Comparison of ENCODE assay signal across 1 cellular context in the genomic region with DNA sequence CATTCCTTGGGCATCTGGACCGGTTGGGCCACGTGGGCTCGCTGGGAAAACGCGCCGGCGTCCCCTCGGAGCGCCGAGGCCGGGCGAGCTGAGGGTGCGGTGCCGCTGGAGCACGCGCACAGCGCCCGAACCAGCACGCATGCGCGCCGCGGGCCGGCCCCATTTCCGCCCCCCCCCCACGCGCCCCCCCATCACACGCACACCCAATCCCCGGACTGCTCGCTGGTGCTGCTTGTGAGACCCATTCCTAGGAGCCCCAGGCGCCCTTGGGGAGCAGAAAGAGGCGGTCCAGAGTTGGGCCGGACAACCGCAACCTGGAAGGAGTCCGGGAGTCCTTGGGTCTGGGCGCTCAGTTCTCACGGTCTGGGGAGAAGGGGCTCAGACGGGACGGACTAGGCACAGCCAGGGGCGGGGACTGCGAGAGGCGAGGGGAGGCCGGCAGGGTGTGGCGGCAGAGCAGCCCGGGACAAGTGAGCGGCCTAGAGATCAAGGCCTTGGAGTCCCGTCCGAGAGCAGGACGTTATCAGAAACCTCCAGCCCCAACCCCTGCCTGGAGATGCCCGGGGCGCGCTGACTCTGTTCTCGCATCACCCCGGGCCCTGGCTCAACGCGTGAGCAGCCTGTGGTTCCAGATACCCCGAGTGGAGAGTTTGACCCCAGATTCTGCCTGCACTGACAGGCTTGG.
TF ChIP-seq lines count a peak whose summit lies in the region.

No MANE protein-coding gene starts in this region.

TF ChIP-seq in K562, 482 proteins besides CTCF, POLR2A, EP300 and RAD21 (continued from another document and continues in another):
- TF ChIP-seq REST (CRISPR knock-in tag; IDR thresholded peaks at IDR 0.05; ENCODE audit: low read depth): no peak
- TF ChIP-seq RFX5 (IDR thresholded peaks at IDR 0.05; ENCODE audit: low read depth, low read length): no peak
- TF ChIP-seq ZNF75A (CRISPR knock-in tag; IDR thresholded peaks at IDR 0.05): no peak
- TF ChIP-seq NR2C2 (CRISPR knock-in tag; IDR thresholded peaks at IDR 0.05): no peak
- peak; percentile 66 for TF ChIP-seq NR2C2 (tag; IDR thresholded peaks at IDR 0.05)
- TF ChIP-seq SP1 (CRISPR knock-in tag; IDR thresholded peaks at IDR 0.05): peak; percentile 62; the same call in 1 of the 2 replicates
- TF ChIP-seq HMGN3 (IDR thresholded peaks at IDR 0.05; ENCODE audit: borderline replicate concordance, extremely low read depth, insufficient read length, low read depth, low read length): peak; percentile 54
- TF ChIP-seq, protein P1, sequence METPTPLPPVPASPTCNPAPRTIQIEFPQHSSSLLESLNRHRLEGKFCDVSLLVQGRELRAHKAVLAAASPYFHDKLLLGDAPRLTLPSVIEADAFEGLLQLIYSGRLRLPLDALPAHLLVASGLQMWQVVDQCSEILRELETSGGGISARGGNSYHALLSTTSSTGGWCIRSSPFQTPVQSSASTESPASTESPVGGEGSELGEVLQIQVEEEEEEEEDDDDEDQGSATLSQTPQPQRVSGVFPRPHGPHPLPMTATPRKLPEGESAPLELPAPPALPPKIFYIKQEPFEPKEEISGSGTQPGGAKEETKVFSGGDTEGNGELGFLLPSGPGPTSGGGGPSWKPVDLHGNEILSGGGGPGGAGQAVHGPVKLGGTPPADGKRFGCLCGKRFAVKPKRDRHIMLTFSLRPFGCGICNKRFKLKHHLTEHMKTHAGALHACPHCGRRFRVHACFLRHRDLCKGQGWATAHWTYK (CRISPR knock-in tag; IDR thresholded peaks at IDR 0.05): peak; percentile 41; the same call in 1 of the 2 replicates
- 0 out of 2 replicates have a peak, but pooled peaks have one; percentile 53 for TF ChIP-seq ZNF589 (CRISPR knock-in tag; IDR thresholded peaks at IDR 0.05; ENCODE audit: low read depth)
- peak in 1 of 2 experiments; percentile 91; a peak in 3 of 4 replicates for TF ChIP-seq RCOR1 (IDR thresholded peaks at IDR 0.05; ENCODE audit: borderline replicate concordance in 1 of 2, low read depth in 2 of 2, low read length in 2 of 2)
- no peak for TF ChIP-seq ZNF764 (CRISPR knock-in tag; IDR thresholded peaks at IDR 0.05; ENCODE audit: low read depth)
- TF ChIP-seq ZNF197 (CRISPR knock-in tag; IDR thresholded peaks at IDR 0.05; ENCODE audit: low read depth): no peak
- TF ChIP-seq ZNF263 (CRISPR knock-in tag; IDR thresholded peaks at IDR 0.05; ENCODE audit: borderline replicate concordance): peak; percentile 83
- no peak for TF ChIP-seq FOXA3 (CRISPR knock-in tag; conservative IDR thresholded peaks at IDR 0.05 in 1 of 2, IDR thresholded peaks at IDR 0.05 in 1 of 2)
- no peak for TF ChIP-seq U2AF1 (optimal IDR thresholded peaks at IDR 0.05; ENCODE audit: low read depth, low read length)
- TF ChIP-seq CGGBP1 (CRISPR knock-in tag; IDR thresholded peaks at IDR 0.05): no peak
- no peak for TF ChIP-seq TAF9B (IDR thresholded peaks at IDR 0.05; ENCODE audit: partially characterized antibody)
- peak; percentile 55 for TF ChIP-seq NFIC (IDR thresholded peaks at IDR 0.05)
- TF ChIP-seq LEF1 (IDR thresholded peaks at IDR 0.05): peak; percentile 39; the same call in 1 of the 2 replicates
- no peak for TF ChIP-seq ZNF830 (CRISPR knock-in tag; IDR thresholded peaks at IDR 0.05)
- TF ChIP-seq RERE (CRISPR knock-in tag; IDR thresholded peaks at IDR 0.05; ENCODE audit: borderline replicate concordance): no peak
- TF ChIP-seq, protein P2, sequence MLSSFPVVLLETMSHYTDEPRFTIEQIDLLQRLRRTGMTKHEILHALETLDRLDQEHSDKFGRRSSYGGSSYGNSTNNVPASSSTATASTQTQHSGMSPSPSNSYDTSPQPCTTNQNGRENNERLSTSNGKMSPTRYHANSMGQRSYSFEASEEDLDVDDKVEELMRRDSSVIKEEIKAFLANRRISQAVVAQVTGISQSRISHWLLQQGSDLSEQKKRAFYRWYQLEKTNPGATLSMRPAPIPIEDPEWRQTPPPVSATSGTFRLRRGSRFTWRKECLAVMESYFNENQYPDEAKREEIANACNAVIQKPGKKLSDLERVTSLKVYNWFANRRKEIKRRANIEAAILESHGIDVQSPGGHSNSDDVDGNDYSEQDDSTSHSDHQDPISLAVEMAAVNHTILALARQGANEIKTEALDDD (IDR thresholded peaks at IDR 0.05): no peak
- TF ChIP-seq OTX1 (CRISPR knock-in tag; IDR thresholded peaks at IDR 0.05): peak; percentile 80
- no peak for TF ChIP-seq FUS (optimal IDR thresholded peaks at IDR 0.05; ENCODE audit: low read depth, low read length)
- no peak for TF ChIP-seq ZNF395 (CRISPR knock-in tag; IDR thresholded peaks at IDR 0.05)
- TF ChIP-seq FOXA1 (IDR thresholded peaks at IDR 0.05; ENCODE audit: borderline replicate concordance): no peak
- no peak for TF ChIP-seq KDM5B (IDR thresholded peaks at IDR 0.05; ENCODE audit: insufficient replicate concordance, low read depth, low read length)
- no peak for TF ChIP-seq ZNF584 (CRISPR knock-in tag; IDR thresholded peaks at IDR 0.05; ENCODE audit: low read depth)
- TF ChIP-seq, protein P3, sequence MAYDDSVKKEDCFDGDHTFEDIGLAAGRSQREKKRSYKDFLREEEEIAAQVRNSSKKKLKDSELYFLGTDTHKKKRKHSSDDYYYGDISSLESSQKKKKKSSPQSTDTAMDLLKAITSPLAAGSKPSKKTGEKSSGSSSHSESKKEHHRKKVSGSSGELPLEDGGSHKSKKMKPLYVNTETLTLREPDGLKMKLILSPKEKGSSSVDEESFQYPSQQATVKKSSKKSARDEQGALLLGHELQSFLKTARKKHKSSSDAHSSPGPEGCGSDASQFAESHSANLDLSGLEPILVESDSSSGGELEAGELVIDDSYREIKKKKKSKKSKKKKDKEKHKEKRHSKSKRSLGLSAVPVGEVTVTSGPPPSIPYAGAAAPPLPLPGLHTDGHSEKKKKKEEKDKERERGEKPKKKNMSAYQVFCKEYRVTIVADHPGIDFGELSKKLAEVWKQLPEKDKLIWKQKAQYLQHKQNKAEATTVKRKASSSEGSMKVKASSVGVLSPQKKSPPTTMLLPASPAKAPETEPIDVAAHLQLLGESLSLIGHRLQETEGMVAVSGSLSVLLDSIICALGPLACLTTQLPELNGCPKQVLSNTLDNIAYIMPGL (CRISPR knock-in tag; IDR thresholded peaks at IDR 0.05): no peak
- TF ChIP-seq SRF (CRISPR knock-in tag; IDR thresholded peaks at IDR 0.05): peak in 1 of 2 experiments; percentile 63; a peak in 1 of 4 replicates
- peak; percentile 90 for TF ChIP-seq RBFOX2 (IDR thresholded peaks at IDR 0.05; ENCODE audit: low read depth, low read length)
- TF ChIP-seq E2F3 (CRISPR knock-in tag; IDR thresholded peaks at IDR 0.05): 0 out of 2 replicates have a peak, but pooled peaks have one; percentile 12
- peak; percentile 80 for TF ChIP-seq MAX (CRISPR knock-in tag; IDR thresholded peaks at IDR 0.05)
- TF ChIP-seq CBX3 (IDR thresholded peaks at IDR 0.05; ENCODE audit: borderline replicate concordance in 1 of 2, low read length in 2 of 2): peak in 1 of 2 experiments; percentile 97; a peak in 2 of 3 replicates
- TF ChIP-seq ZNF77 (CRISPR knock-in tag; IDR thresholded peaks at IDR 0.05): no peak
- peak; percentile 90 for TF ChIP-seq POLR2G (IDR thresholded peaks at IDR 0.05; ENCODE audit: low read depth, low read length)
- no peak for TF ChIP-seq XRCC3 (IDR thresholded peaks at IDR 0.05)
- no peak; the same call in 1 of the 2 replicates for TF ChIP-seq POLR2H (tag; IDR thresholded peaks at IDR 0.05; ENCODE audit: low read depth)
- TF ChIP-seq, protein P4, sequence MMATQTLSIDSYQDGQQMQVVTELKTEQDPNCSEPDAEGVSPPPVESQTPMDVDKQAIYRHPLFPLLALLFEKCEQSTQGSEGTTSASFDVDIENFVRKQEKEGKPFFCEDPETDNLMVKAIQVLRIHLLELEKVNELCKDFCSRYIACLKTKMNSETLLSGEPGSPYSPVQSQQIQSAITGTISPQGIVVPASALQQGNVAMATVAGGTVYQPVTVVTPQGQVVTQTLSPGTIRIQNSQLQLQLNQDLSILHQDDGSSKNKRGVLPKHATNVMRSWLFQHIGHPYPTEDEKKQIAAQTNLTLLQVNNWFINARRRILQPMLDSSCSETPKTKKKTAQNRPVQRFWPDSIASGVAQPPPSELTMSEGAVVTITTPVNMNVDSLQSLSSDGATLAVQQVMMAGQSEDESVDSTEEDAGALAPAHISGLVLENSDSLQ (IDR thresholded peaks at IDR 0.05): no peak
- no peak for TF ChIP-seq SETDB1 (IDR thresholded peaks at IDR 0.05; ENCODE audit: low read length)
- TF ChIP-seq SRSF7 (optimal IDR thresholded peaks at IDR 0.05; ENCODE audit: low read depth, low read length): no peak
